1 cellular context compared by ENCODE assay signal in the genomic region with DNA sequence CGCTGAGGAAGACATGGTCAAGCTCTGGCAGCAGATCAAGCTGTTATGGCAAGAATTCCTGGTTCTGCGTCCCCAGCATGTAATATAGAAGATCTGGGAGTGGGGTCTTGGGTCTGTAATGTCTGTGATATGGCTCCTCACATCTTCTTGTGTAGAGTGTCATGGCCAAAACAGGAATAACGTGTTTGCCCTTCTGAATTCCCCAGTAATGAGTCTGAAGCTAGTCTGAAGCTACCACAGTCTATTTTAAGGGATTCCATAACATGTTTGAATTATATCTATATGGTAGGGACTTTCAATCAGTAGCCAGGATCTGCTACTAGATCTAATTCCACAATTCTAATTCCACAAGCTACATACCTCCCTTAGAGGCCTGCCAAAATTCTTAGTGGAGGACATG.
TF ChIP-seq lines count a peak whose summit lies in the region.

No MANE protein-coding gene starts in this region.

TF ChIP-seq in K562, 482 proteins besides CTCF, POLR2A, EP300 and RAD21 (continued from another document):
- TF ChIP-seq, protein P1, sequence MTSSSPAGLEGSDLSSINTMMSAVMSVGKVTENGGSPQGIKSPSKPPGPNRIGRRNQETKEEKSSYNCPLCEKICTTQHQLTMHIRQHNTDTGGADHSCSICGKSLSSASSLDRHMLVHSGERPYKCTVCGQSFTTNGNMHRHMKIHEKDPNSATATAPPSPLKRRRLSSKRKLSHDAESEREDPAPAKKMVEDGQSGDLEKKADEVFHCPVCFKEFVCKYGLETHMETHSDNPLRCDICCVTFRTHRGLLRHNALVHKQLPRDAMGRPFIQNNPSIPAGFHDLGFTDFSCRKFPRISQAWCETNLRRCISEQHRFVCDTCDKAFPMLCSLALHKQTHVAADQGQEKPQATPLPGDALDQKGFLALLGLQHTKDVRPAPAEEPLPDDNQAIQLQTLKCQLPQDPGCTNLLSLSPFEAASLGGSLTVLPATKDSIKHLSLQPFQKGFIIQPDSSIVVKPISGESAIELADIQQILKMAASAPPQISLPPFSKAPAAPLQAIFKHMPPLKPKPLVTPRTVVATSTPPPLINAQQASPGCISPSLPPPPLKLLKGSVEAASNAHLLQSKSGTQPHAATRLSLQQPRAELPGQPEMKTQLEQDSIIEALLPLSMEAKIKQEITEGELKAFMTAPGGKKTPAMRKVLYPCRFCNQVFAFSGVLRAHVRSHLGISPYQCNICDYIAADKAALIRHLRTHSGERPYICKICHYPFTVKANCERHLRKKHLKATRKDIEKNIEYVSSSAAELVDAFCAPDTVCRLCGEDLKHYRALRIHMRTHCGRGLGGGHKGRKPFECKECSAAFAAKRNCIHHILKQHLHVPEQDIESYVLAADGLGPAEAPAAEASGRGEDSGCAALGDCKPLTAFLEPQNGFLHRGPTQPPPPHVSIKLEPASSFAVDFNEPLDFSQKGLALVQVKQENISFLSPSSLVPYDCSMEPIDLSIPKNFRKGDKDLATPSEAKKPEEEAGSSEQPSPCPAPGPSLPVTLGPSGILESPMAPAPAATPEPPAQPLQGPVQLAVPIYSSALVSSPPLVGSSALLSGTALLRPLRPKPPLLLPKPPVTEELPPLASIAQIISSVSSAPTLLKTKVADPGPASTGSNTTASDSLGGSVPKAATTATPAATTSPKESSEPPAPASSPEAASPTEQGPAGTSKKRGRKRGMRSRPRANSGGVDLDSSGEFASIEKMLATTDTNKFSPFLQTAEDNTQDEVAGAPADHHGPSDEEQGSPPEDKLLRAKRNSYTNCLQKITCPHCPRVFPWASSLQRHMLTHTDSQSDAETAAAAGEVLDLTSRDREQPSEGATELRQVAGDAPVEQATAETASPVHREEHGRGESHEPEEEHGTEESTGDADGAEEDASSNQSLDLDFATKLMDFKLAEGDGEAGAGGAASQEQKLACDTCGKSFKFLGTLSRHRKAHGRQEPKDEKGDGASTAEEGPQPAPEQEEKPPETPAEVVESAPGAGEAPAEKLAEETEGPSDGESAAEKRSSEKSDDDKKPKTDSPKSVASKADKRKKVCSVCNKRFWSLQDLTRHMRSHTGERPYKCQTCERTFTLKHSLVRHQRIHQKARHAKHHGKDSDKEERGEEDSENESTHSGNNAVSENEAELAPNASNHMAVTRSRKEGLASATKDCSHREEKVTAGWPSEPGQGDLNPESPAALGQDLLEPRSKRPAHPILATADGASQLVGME (CRISPR knock-in tag; IDR thresholded peaks at IDR 0.05), result no peak
- TF ChIP-seq CREM (IDR thresholded peaks at IDR 0.05; ENCODE audit: low read depth) (no peak), XRCC5 (IDR thresholded peaks at IDR 0.05; ENCODE audit: low read depth, low read length) (no peak), HOXB6 (CRISPR knock-in tag; IDR thresholded peaks at IDR 0.05; ENCODE audit: borderline replicate concordance) (no peak), PHF8 (IDR thresholded peaks at IDR 0.05; ENCODE audit: borderline replicate concordance, low read length) (no peak), NELFE (IDR thresholded peaks at IDR 0.05; ENCODE audit: insufficient read depth, insufficient read length) (no peak), ZNF584 (CRISPR knock-in tag; IDR thresholded peaks at IDR 0.05; ENCODE audit: low read depth) (no peak), HMG20A (CRISPR knock-in tag; conservative IDR thresholded peaks at IDR 0.05) (no peak), PTTG1 (tag; IDR thresholded peaks at IDR 0.05; ENCODE audit: low read depth) (no peak), RUNX1 (IDR thresholded peaks at IDR 0.05; ENCODE audit: low read depth) (no peak), ZNF444 (CRISPR knock-in tag; IDR thresholded peaks at IDR 0.05) (no peak), SNRNP70 (optimal IDR thresholded peaks at IDR 0.05; ENCODE audit: low read depth, low read length) (no peak), NCOR1 (IDR thresholded peaks at IDR 0.05) (no peak), NR2F6 (CRISPR knock-in tag; IDR thresholded peaks at IDR 0.05) (no peak)
- TF ChIP-seq, protein P2, sequence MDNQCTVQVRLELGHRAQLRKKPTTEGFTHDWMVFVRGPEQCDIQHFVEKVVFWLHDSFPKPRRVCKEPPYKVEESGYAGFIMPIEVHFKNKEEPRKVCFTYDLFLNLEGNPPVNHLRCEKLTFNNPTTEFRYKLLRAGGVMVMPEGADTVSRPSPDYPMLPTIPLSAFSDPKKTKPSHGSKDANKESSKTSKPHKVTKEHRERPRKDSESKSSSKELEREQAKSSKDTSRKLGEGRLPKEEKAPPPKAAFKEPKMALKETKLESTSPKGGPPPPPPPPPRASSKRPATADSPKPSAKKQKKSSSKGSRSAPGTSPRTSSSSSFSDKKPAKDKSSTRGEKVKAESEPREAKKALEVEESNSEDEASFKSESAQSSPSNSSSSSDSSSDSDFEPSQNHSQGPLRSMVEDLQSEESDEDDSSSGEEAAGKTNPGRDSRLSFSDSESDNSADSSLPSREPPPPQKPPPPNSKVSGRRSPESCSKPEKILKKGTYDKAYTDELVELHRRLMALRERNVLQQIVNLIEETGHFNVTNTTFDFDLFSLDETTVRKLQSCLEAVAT (IDR thresholded peaks at IDR 0.05), result no peak
